In genomic region chr3:50617911-50618481, GRCh38 we compare ENCODE assay signal across 1 cellular context.
TF ChIP-seq lines count a peak whose summit lies in the region.

No MANE protein-coding gene starts in this region.

TF ChIP-seq in A549, 52 proteins besides CTCF, POLR2A, EP300 and RAD21 (continued from another document):
- no peak for TF ChIP-seq REST (IDR thresholded peaks at IDR 0.05)
- no peak for TF ChIP-seq ESRRA (IDR thresholded peaks at IDR 0.05; ENCODE audit: borderline replicate concordance, low read length)
- no peak for TF ChIP-seq CBX2 (IDR thresholded peaks at IDR 0.05; ENCODE audit: borderline replicate concordance, low read depth)
